24 cellular contexts compared by ENCODE assay signal in genomic region chr7:79610905-79611304, GRCh38.
DNase-seq lines count a peak whose midpoint lies in the region; ATAC-seq, FAIRE-seq and TF ChIP-seq lines count a peak whose summit lies in the region.
"Had no signal": no experiment of that assay in that cellular context is flagged by ENCODE, and none has a peak within 500 bp of the region (broad histone marks: within the 10 kb centered on the region; RNA-seq: fewer than 3 reads in every experiment).

No MANE protein-coding gene starts in this region.

- H3K36me3 ChIP-seq in right atrium auricular region (no peaks in the 10 kb centered on the region), mesendoderm (ENCODE audit: control insufficient read depth, insufficient read depth, low read length) (no peaks in the 10 kb centered on the region)
- H3K36me3 ChIP-seq: adrenal gland, esophagus squamous epithelium, stomach had no signal

- H3K9me3 ChIP-seq in right atrium auricular region = no peaks in the 10 kb centered on the region
- H3K9me3 ChIP-seq: adrenal gland, breast epithelium, esophagus squamous epithelium, stomach had no signal

- no peak overlapping the region for H3K18ac ChIP-seq in mesendoderm (ENCODE audit: low read length)

- H2BK5ac ChIP-seq in mesendoderm (ENCODE audit: low read length) = no peak overlapping the region

- ATAC-seq in Right ventricle myocardium inferior (peak; percentile 89), GM19023 (IDR thresholded peaks at IDR 0.05; ENCODE audit: unreplicated experiment) (no peak)
- ATAC-seq: K562 had no signal

- TF ChIP-seq CTCF in right atrium auricular region (IDR thresholded peaks at IDR 0.05) = no peak
- no peak for TF ChIP-seq CTCF in fibroblast of pulmonary artery (IDR thresholded peaks at IDR 0.05; ENCODE audit: low read length, missing control alignments)

- FAIRE-seq in urothelium cell line (lab: Jason Lieb, UNC) = peak; percentile 5
- FAIRE-seq: GM19239, K562 had no signal

- H3K23ac ChIP-seq in mesendoderm (ENCODE audit: low read length) = no peak overlapping the region

- H3K56ac ChIP-seq in mesendoderm (ENCODE audit: low read length) = no peak overlapping the region

- peak overlapping the region; percentile 55 for H3K4ac ChIP-seq in mesendoderm (ENCODE audit: low read depth, low read length)

- H2BK15ac ChIP-seq in mesendoderm (replicated peaks; ENCODE audit: low read depth) = no peak overlapping the region

- H3K27me3 ChIP-seq in right atrium auricular region (no peaks in the 10 kb centered on the region), mesendoderm (ENCODE audit: insufficient read depth, low read length, poor library complexity) (no peaks in the 10 kb centered on the region)
- H3K27me3 ChIP-seq: adrenal gland, breast epithelium, esophagus squamous epithelium, stomach had no signal

- intact Hi-C loops in Right ventricle myocardium inferior (cut with DNase I) = no loop called here

- H2AK5ac ChIP-seq in mesendoderm (ENCODE audit: low read length) = no peak overlapping the region

- no peak overlapping the region for H3K9ac ChIP-seq in mesendoderm (ENCODE audit: low read length)

- no peaks in the 10 kb centered on the region for H3K79me2 ChIP-seq in mesendoderm (ENCODE audit: control insufficient read depth, insufficient read depth, low read length)

- H3K79me1 ChIP-seq in mesendoderm (ENCODE audit: low read length) = no peaks in the 10 kb centered on the region

- H4K8ac ChIP-seq in mesendoderm (ENCODE audit: low read depth, low read length) = no peak overlapping the region

- peaks cover 0 to 6% of the 10 kb centered on the region in 2 donors for H3K4me1 ChIP-seq in right atrium auricular region
- H3K4me1 ChIP-seq in mesendoderm (ENCODE audit: control insufficient read depth, low read depth, low read length) = no peaks in the 10 kb centered on the region
- H3K4me1 ChIP-seq: adrenal gland, breast epithelium, esophagus squamous epithelium, stomach had no signal

- no peak overlapping the region for H3K4me2 ChIP-seq in mesendoderm (ENCODE audit: low read length)

- no CpG with 5 or more reads among the region's 2 CpGs for WGBS in mesendoderm (ENCODE audit: extremely low coverage, insufficient coverage, low lambda C conversion rate)

- DNase-seq in Right ventricle myocardium inferior (ENCODE audit: missing footprints) = no peak
- no peak for DNase-seq in right atrium auricular region (ENCODE audit: low spot score)
- peak; percentile 74 for DNase-seq in fibroblast of pulmonary artery (ENCODE audit: low read depth)
- DNase-seq in mesendoderm = no peak
- DNase-seq in urothelium cell line (ENCODE audit: low spot score) = no peak
- no peak for DNase-seq in NCI-H2029 treated with DMSO at 0.1 percent for 48 hours (lab: John Stamatoyannopoulos, UW)
- no peak for DNase-seq in inferior parietal cortex (ENCODE audit: extremely low spot score)
- DNase-seq: activated CD4-positive, alpha-beta T cell treated with anti-CD3 and anti-CD28 coated beads, Interleukin-2, amount 10 ng/mL, durations not matched to agents 24 days and 14 days; activated naive CD4-positive, alpha-beta T cell; activated T-cell treated with anti-CD3 and anti-CD28 coated beads, Interleukin-2, amount 50 U/mL, for 48 hours; adrenal gland; CD4-positive, alpha-beta memory T cell; esophagus squamous epithelium; HFFc6; NCI-H1436; NCI-H2171; NCI-H524 treated with DMSO at 0.1 percent for 48 hours; stomach had no signal

- H3K27ac ChIP-seq in right atrium auricular region (no peak overlapping the region), mesendoderm (ENCODE audit: low read depth, low read length) (no peak overlapping the region)
- H3K27ac ChIP-seq: 22Rv1, adrenal gland, breast epithelium, coronary artery, esophagus squamous epithelium, stomach had no signal

- no peak overlapping the region for H4K5ac ChIP-seq in mesendoderm (ENCODE audit: low read length)

- H2BK120ac ChIP-seq in mesendoderm (ENCODE audit: low read depth, low read length) = no peak overlapping the region

- H3K4me3 ChIP-seq in right atrium auricular region (no peak overlapping the region), fibroblast of pulmonary artery (replicated peaks; ENCODE audit: low read depth, low read length) (no peak overlapping the region), mesendoderm (ENCODE audit: low read length) (no peak overlapping the region)
- H3K4me3 ChIP-seq: adrenal gland, breast epithelium, coronary artery, esophagus squamous epithelium, K562, stomach had no signal
